In the genomic region with DNA sequence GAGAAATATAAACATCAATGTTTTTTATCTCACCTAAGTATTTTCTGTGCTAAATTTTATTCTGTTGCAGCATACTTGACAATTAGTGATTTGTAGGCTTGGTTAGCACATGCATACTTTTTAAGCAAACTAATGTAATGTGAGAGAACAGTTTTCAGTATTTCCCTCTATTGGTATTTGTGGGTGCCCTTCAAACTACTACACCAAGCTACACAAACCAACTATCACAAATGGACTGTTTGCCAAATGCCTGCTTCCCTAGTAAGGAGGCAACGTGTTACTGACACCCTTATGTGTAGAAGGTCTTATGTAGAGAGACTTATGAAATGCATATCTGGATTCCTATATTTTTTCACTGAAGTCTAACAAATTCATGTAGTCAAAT, we compare ENCODE assay signal across 11 cellular contexts.
DNase-seq lines count a peak whose midpoint lies in the region; ATAC-seq and TF ChIP-seq lines count a peak whose summit lies in the region.
"Had no signal": no experiment of that assay in that cellular context is flagged by ENCODE, and none has a peak within 500 bp of the region (broad histone marks: within the 10 kb centered on the region; RNA-seq: fewer than 3 reads in every experiment).

No MANE protein-coding gene starts in this region.

- no peaks in the 10 kb centered on the region for H3K27me3 ChIP-seq in PC-3 (ENCODE audit: low read length)
- H3K27me3 ChIP-seq: foreskin keratinocyte had no signal

- TF ChIP-seq CTCF in PC-3 (conservative IDR thresholded peaks at IDR 0.05; ENCODE audit: low read depth, low read length) (no peak), GM10248 (IDR thresholded peaks at IDR 0.05; ENCODE audit: control extremely low read depth, extremely low read depth, low read depth, missing control alignments) (no peak)

- no peak overlapping the region for H3K9ac ChIP-seq in PC-3 (ENCODE audit: low read length)

- H3F3A ChIP-seq in PC-3 (ENCODE audit: low read length, unreplicated experiment) = no peaks in the 10 kb centered on the region

- ATAC-seq in GM19438 (IDR thresholded peaks at IDR 0.05; ENCODE audit: low read depth, unreplicated experiment) (peak; percentile 61), HG02943 (IDR thresholded peaks at IDR 0.05; ENCODE audit: low read depth, unreplicated experiment) (peak; percentile 58), PC-3 (peak; percentile 15; the same call in 1 of the 2 replicates), esophagus mucosa (no peak)

- POLR2A ChIA-PET in PC-3 (lab: Charles Lee; ENCODE audit: unreplicated experiment) (no interaction called here), GM10248 (lab: Yijun Ruan, JAX) (no interaction called here)

- no peaks in the 10 kb centered on the region for H4K20me1 ChIP-seq in PC-3 (ENCODE audit: low read length)

- H3K4me1 ChIP-seq in PC-3 (ENCODE audit: insufficient read depth, low read length) = peaks cover 15% of the 10 kb centered on the region

- no peaks in the 10 kb centered on the region for H3K9me3 ChIP-seq in PC-3 (ENCODE audit: low read length)

- intact Hi-C loops in PC-3 (cut with micrococcal nuclease) = no loop called here

- no peak overlapping the region for H3K4me3 ChIP-seq in PC-3 (ENCODE audit: low read length)

- peak overlapping the region; percentile 4; the same call in 1 of the 2 replicates for H3K4me2 ChIP-seq in PC-3 (ENCODE audit: low read length)

- CTCF ChIA-PET in PC-3 (lab: Charles Lee) (no interaction called here), GM10248 (lab: Yijun Ruan, JAX) (interaction anchor here (1.5 to 1.6 kb wide), 2 partner anchors 8 to 18 kb away, joined by 3 to 5 read pairs; no protein-coding TSS in a partner anchor)

- no peaks in the 10 kb centered on the region for H3K9me2 ChIP-seq in PC-3 (replicated peaks; ENCODE audit: low read length)

- H2AFZ ChIP-seq in PC-3 (ENCODE audit: low read length) = no peak overlapping the region

- no peak overlapping the region for H3K27ac ChIP-seq in PC-3 (ENCODE audit: low read length)
- H3K27ac ChIP-seq: foreskin keratinocyte had no signal

- BruUV-seq in PC-3 (replicated peaks; lab: Mats Ljungman, UMichigan) = no TSS peak

- H3K36me3 ChIP-seq in PC-3 (ENCODE audit: low read depth, low read length) = no peaks in the 10 kb centered on the region

- DNase-seq in AG08395 (ENCODE audit: low spot score) = peak; percentile 3
- DNase-seq in PC-3 = no peak
- no peak for DNase-seq in T-helper 9 cell
- DNase-seq in activated CD4-positive, alpha-beta T cell treated with anti-CD3 and anti-CD28 coated beads, Interleukin-2, amount 50 U/mL, for 48 hours = no peak
- no peak for DNase-seq in GM10248 (ENCODE audit: extremely low spot score)
- DNase-seq: activated naive CD8-positive, alpha-beta T cell treated with anti-CD3 and anti-CD28 coated beads for 36 hours; NCI-H69 had no signal

- H3K79me2 ChIP-seq in PC-3 (ENCODE audit: low read length) = no peaks in the 10 kb centered on the region
